In the genomic region with DNA sequence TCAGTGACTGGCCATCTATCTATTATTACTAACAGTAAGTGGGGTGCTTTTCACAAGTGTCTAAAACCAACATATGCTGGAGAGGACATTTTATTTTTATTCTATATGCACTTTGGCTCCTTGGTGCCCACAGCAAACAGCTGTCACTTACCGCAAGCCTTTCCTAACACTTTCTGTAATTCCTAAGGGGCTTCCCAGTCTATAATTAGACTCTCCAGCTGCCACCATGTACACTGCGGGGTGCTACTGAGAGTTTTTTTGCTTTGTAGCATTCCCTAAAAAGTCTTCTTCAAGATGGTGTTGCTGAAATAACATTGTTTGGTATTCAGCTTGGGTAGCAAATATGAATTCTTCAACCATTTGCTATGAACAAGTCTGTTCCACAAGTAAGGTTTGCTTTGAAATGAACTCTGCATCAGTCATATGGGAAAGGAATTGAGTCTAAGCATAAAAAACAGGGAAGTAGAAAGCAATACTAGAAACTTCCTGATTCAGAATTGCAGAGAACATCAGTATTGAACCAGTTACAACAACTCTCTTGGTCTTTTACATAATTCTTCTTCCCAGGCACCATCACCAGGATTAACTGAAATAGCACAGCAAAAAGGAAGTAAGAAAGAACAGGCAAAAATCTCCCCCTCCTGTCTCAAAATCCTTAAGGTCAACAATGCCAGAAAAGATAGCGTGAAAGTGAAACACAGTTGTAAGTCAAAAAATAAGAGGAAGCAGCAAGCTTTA, we compare ENCODE assay signal across 13 cellular contexts. TPM values are rescaled to one million over a fixed set of nuclear protein-coding genes. Genes with fewer than 3 reads are reported as not detected.
DNase-seq lines count a peak whose midpoint lies in the region; ATAC-seq and TF ChIP-seq lines count a peak whose summit lies in the region.
"Had no signal": no experiment of that assay in that cellular context is flagged by ENCODE, and none has a peak within 500 bp of the region (broad histone marks: within the 10 kb centered on the region; RNA-seq: fewer than 3 reads in every experiment).

No MANE protein-coding gene starts in this region.

- CTCF ChIA-PET in WTC11 (lab: Charles Lee), result no interaction called here

- no peaks in the 10 kb centered on the region for H3K27me3 Mint-ChIP-seq in WTC11 (ENCODE audit: low read depth)

- no peak for TF ChIP-seq CTCF in neutrophil (IDR thresholded peaks at IDR 0.05)
- TF ChIP-seq CTCF in WTC11 (IDR thresholded peaks at IDR 0.05), result no peak

- no peaks in the 10 kb centered on the region for H3K36me3 ChIP-seq in neutrophil
- H3K36me3 ChIP-seq: vagina had no signal

- ATAC-seq in GM18520 (IDR thresholded peaks at IDR 0.05; ENCODE audit: unreplicated experiment), result no peak
- no peak for ATAC-seq in WTC11

- H3K27ac Mint-ChIP-seq in WTC11, result no peak overlapping the region
- H3K27ac Mint-ChIP-seq: CD4-positive, alpha-beta T cell had no signal

- H3K9me3 ChIP-seq in neutrophil, result no peaks in the 10 kb centered on the region
- H3K9me3 ChIP-seq: vagina had no signal

- peaks cover 31% of the 10 kb centered on the region for H3K4me1 Mint-ChIP-seq in WTC11

- H3K27me3 ChIP-seq in neutrophil, result no peaks in the 10 kb centered on the region
- H3K27me3 ChIP-seq: vagina had no signal

- peak overlapping the region; percentile 76 for H3K27ac ChIP-seq in neutrophil
- H3K27ac ChIP-seq: parathyroid adenoma, vagina had no signal

- H3K4me1 ChIP-seq in neutrophil (ENCODE audit: control insufficient read depth in 1 of 2, insufficient read depth in 1 of 2, low read depth in 1 of 2, low read length in 1 of 2), result peaks cover 18 to 19% of the 10 kb centered on the region in 2 experiments

- peak; percentile 16 for DNase-seq in DMS79 (lab: John Stamatoyannopoulos, UW)
- DNase-seq in NCI-H82 (lab: John Stamatoyannopoulos, UW), result peak; percentile 86
- peak; percentile 66 for DNase-seq in globus pallidus (ENCODE audit: low spot score)
- no peak for DNase-seq in mesenteric fat pad (ENCODE audit: low spot score)
- no peak for DNase-seq in epidermal melanocyte (ENCODE audit: insufficient read length, low spot score)
- no peak for DNase-seq in WTC11 (ENCODE audit: low spot score)
- DNase-seq: CD4-positive, alpha-beta T cell; NCI-H1436; SHP77 had no signal

- no peak overlapping the region for H3K4me3 Mint-ChIP-seq in WTC11
- H3K4me3 Mint-ChIP-seq: CD4-positive, alpha-beta T cell had no signal

- POLR2A ChIA-PET in WTC11 (lab: Charles Lee), result no interaction called here

- H3K4me3 ChIP-seq in neutrophil (ENCODE audit: low read depth in 1 of 2, low read length in 1 of 2), result peak overlapping the region; percentile 20 to 42
- H3K4me3 ChIP-seq: vagina had no signal

- H3K36me3 Mint-ChIP-seq in WTC11, result no peaks in the 10 kb centered on the region

- H3K9me3 Mint-ChIP-seq in WTC11, result no peaks in the 10 kb centered on the region
- H3K9me3 Mint-ChIP-seq: CD4-positive, alpha-beta T cell had no signal

TF ChIP-seq in WTC11, 78 proteins besides CTCF, POLR2A, EP300 and RAD21:
- TF ChIP-seq NR3C1 (CRISPR knock-in tag; conservative IDR thresholded peaks at IDR 0.05; ENCODE audit: low read depth) (no peak), CREB1 (CRISPR knock-in tag; IDR thresholded peaks at IDR 0.05) (no peak), MLX (CRISPR knock-in tag; IDR thresholded peaks at IDR 0.05) (no peak), ATF1 (CRISPR knock-in tag; IDR thresholded peaks at IDR 0.05) (no peak), ZBTB43 (CRISPR knock-in tag; IDR thresholded peaks at IDR 0.05) (no peak), ZNF263 (CRISPR knock-in tag; IDR thresholded peaks at IDR 0.05; ENCODE audit: low read depth) (no peak), TEAD4 (CRISPR knock-in tag; IDR thresholded peaks at IDR 0.05) (no peak), ATF3 (CRISPR knock-in tag; conservative IDR thresholded peaks at IDR 0.05) (no peak), CBFB (CRISPR knock-in tag; IDR thresholded peaks at IDR 0.05; ENCODE audit: low read depth) (no peak), ESRRA (CRISPR knock-in tag; IDR thresholded peaks at IDR 0.05; ENCODE audit: borderline replicate concordance) (no peak), PRRX2 (CRISPR knock-in tag; IDR thresholded peaks at IDR 0.05) (no peak), SOX15 (CRISPR knock-in tag; IDR thresholded peaks at IDR 0.05) (no peak), ZNF121 (CRISPR knock-in tag; IDR thresholded peaks at IDR 0.05) (no peak), IRF2 (CRISPR knock-in tag; IDR thresholded peaks at IDR 0.05; ENCODE audit: borderline replicate concordance, low read depth) (no peak), FOXK1 (CRISPR knock-in tag; IDR thresholded peaks at IDR 0.05) (no peak), GTF2I (CRISPR knock-in tag; conservative IDR thresholded peaks at IDR 0.05) (no peak)
- TF ChIP-seq, protein P1, sequence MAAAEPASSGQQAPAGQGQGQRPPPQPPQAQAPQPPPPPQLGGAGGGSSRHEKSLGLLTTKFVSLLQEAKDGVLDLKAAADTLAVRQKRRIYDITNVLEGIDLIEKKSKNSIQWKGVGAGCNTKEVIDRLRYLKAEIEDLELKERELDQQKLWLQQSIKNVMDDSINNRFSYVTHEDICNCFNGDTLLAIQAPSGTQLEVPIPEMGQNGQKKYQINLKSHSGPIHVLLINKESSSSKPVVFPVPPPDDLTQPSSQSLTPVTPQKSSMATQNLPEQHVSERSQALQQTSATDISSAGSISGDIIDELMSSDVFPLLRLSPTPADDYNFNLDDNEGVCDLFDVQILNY (CRISPR knock-in tag; IDR thresholded peaks at IDR 0.05), result no peak
- TF ChIP-seq, protein P2, sequence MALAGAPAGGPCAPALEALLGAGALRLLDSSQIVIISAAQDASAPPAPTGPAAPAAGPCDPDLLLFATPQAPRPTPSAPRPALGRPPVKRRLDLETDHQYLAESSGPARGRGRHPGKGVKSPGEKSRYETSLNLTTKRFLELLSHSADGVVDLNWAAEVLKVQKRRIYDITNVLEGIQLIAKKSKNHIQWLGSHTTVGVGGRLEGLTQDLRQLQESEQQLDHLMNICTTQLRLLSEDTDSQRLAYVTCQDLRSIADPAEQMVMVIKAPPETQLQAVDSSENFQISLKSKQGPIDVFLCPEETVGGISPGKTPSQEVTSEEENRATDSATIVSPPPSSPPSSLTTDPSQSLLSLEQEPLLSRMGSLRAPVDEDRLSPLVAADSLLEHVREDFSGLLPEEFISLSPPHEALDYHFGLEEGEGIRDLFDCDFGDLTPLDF (CRISPR knock-in tag; IDR thresholded peaks at IDR 0.05), result no peak
- TF ChIP-seq, protein P3, sequence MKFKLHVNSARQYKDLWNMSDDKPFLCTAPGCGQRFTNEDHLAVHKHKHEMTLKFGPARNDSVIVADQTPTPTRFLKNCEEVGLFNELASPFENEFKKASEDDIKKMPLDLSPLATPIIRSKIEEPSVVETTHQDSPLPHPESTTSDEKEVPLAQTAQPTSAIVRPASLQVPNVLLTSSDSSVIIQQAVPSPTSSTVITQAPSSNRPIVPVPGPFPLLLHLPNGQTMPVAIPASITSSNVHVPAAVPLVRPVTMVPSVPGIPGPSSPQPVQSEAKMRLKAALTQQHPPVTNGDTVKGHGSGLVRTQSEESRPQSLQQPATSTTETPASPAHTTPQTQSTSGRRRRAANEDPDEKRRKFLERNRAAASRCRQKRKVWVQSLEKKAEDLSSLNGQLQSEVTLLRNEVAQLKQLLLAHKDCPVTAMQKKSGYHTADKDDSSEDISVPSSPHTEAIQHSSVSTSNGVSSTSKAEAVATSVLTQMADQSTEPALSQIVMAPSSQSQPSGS (CRISPR knock-in tag; IDR thresholded peaks at IDR 0.05; ENCODE audit: borderline replicate concordance, low read depth), result no peak

RNA-seq across cellular contexts. Expression of gene EPB41L3, which starts 28.6 kb away (rescaled TPM):
- total RNA-seq in mesenteric fat pad (249 TPM), WTC11 (2021) (20.1 to 20.6 TPM (median 20.1 TPM) in 3 replicates)

Comparison
In these comparisons a context has a peak if more than half of its experiments do, and no peak if none do; other contexts are left out.
1. DNase-seq: peak in DMS79 (single experiment), NCI-H82 (single experiment) and globus pallidus (single experiment); none in mesenteric fat pad (single experiment), epidermal melanocyte (single experiment) and WTC11 (single experiment).
2. RNA of gene EPB41L3, which starts 28.6 kb away (total RNA-seq): 249 TPM in mesenteric fat pad (single experiment); 20.1 to 20.6 TPM in WTC11; every median in the first group is over 10 times any median in the second.